In genomic region chr2:234992624-234993349, GRCh38 we compare ENCODE assay signal across 16 cellular contexts. TPM values are rescaled to one million over a fixed set of nuclear protein-coding genes. Genes with fewer than 3 reads are reported as not detected.
DNase-seq lines count a peak whose midpoint lies in the region; ATAC-seq and TF ChIP-seq lines count a peak whose summit lies in the region.
"Had no signal": no experiment of that assay in that cellular context is flagged by ENCODE, and none has a peak within 500 bp of the region (broad histone marks: within the 10 kb centered on the region; RNA-seq: fewer than 3 reads in every experiment).

No MANE protein-coding gene starts in this region.

- peaks cover 38% of the 10 kb centered on the region for H3K36me3 Mint-ChIP-seq in endodermal cell (ENCODE audit: low read depth)
- no peaks in the 10 kb centered on the region for H3K36me3 Mint-ChIP-seq in activated CD8-positive, alpha-beta T cell treated with anti-CD3 and anti-CD28 coated beads, Interleukin-2, amount 10 ng/mL, durations not matched to agents 7 days and 5 days (ENCODE audit: low read depth)
- peaks cover 6% of the 10 kb centered on the region for H3K36me3 Mint-ChIP-seq in glutamatergic neuron (ENCODE audit: unreplicated experiment)
- H3K36me3 Mint-ChIP-seq: CD8-positive, alpha-beta T cell had no signal

- CTCF ChIA-PET in activated CD8-positive, alpha-beta T cell treated with anti-CD3 and anti-CD28 coated beads, Interleukin-2, amount 10 ng/mL, durations not matched to agents 7 days and 5 days (lab: Charles Lee), result no interaction called here

- H3K9me3 Mint-ChIP-seq in endodermal cell, result no peaks in the 10 kb centered on the region
- H3K9me3 Mint-ChIP-seq in activated CD8-positive, alpha-beta T cell treated with anti-CD3 and anti-CD28 coated beads, Interleukin-2, amount 10 ng/mL, durations not matched to agents 7 days and 5 days (ENCODE audit: insufficient read depth), result no peaks in the 10 kb centered on the region
- peaks cover 13% of the 10 kb centered on the region for H3K9me3 Mint-ChIP-seq in glutamatergic neuron (ENCODE audit: unreplicated experiment)
- H3K9me3 Mint-ChIP-seq: CD8-positive, alpha-beta T cell had no signal

- H3K79me2 ChIP-seq in MM.1S (ENCODE audit: low read length) (no peaks in the 10 kb centered on the region; the same call in 1 of the 2 replicates), osteoblast (ENCODE audit: insufficient read depth, low read length) (peaks cover 93% of the 10 kb centered on the region)

- H3K9me3 ChIP-seq in BLaER1 treated with 17β-estradiol and CSF1 and Interleukin-3, amounts not matched to agents 10 nM and 100 nM (replicated peaks in 1 of 11), result peaks cover 0 to 7% (median 0%) of the 10 kb centered on the region in 11 experiments; a peak in 3 of 22 replicates
- no peaks in the 10 kb centered on the region for H3K9me3 ChIP-seq in MM.1S (replicated peaks; ENCODE audit: insufficient read depth, low read length)
- H3K9me3 ChIP-seq in endodermal cell (ENCODE audit: control insufficient read depth, low read length), result no peaks in the 10 kb centered on the region
- H3K9me3 ChIP-seq in osteoblast (ENCODE audit: low read depth, low read length), result no peaks in the 10 kb centered on the region

- TF ChIP-seq CTCF in MM.1S (IDR thresholded peaks at IDR 0.05; ENCODE audit: low read length), result no peak
- TF ChIP-seq CTCF in endodermal cell (conservative IDR thresholded peaks at IDR 0.05), result no peak
- no peak for TF ChIP-seq CTCF in osteoblast (IDR thresholded peaks at IDR 0.05; ENCODE audit: extremely low read depth, low read depth, low read length)
- TF ChIP-seq CTCF in glutamatergic neuron (IDR thresholded peaks at IDR 0.05; ENCODE audit: partially characterized antibody, unreplicated experiment), result no peak

- H2AFZ ChIP-seq in MM.1S (ENCODE audit: low read length) (peak overlapping the region; percentile 57; the same call in 1 of the 2 replicates), osteoblast (ENCODE audit: low read length) (no peak overlapping the region)
- H2AFZ ChIP-seq: GM23248 had no signal

- DNase-seq in MM.1S (no peak), endodermal cell (no peak), osteoblast (ENCODE audit: insufficient read length, low spot score, missing footprints) (peak; percentile 37), glutamatergic neuron (no peak), SHP77 treated with DMSO at 0.1 percent for 48 hours (lab: John Stamatoyannopoulos, UW) (no peak)
- DNase-seq in activated CD8-positive, alpha-beta T cell treated with anti-CD3 and anti-CD28 coated beads, Interleukin-2, amount 10 ng/mL, durations not matched to agents 7 days and 5 days, result no peak
- DNase-seq: AML-193; CD8-positive, alpha-beta T cell; DMS79 treated with DMSO at 0.1 percent for 48 hours; NCI-H1436 treated with DMSO at 0.1 percent for 48 hours; NCI-H2081 treated with DMSO at 0.1 percent for 48 hours; NCI-H510A treated with DMSO at 0.1 percent for 48 hours; SIG-M5 had no signal

- POLR2A ChIA-PET in activated CD8-positive, alpha-beta T cell treated with anti-CD3 and anti-CD28 coated beads, Interleukin-2, amount 10 ng/mL, durations not matched to agents 7 days and 5 days (lab: Charles Lee), result no interaction called here

- peak overlapping the region in 1 of 11 experiments; percentile 5; a peak in 1 of 22 replicates for H3K9ac ChIP-seq in BLaER1 treated with 17β-estradiol and CSF1 and Interleukin-3, amounts not matched to agents 10 nM and 100 nM
- H3K9ac ChIP-seq in MM.1S (ENCODE audit: low read length) (peak overlapping the region; percentile 36; the same call in 1 of the 2 replicates), endodermal cell (ENCODE audit: extremely low read depth, low read length, poor library complexity, severe bottlenecking) (no peak overlapping the region)
- H3K9ac ChIP-seq: GM23248 had no signal

- peaks cover 42% of the 10 kb centered on the region for H3K4me1 Mint-ChIP-seq in endodermal cell
- H3K4me1 Mint-ChIP-seq in activated CD8-positive, alpha-beta T cell treated with anti-CD3 and anti-CD28 coated beads, Interleukin-2, amount 10 ng/mL, durations not matched to agents 7 days and 5 days (ENCODE audit: low read depth), result no peaks in the 10 kb centered on the region
- peaks cover 21% of the 10 kb centered on the region for H3K4me1 Mint-ChIP-seq in glutamatergic neuron (ENCODE audit: low read depth, unreplicated experiment)

- H3K27me3 Mint-ChIP-seq in endodermal cell (ENCODE audit: insufficient read depth) (no peaks in the 10 kb centered on the region), glutamatergic neuron (ENCODE audit: unreplicated experiment) (peaks cover 9% of the 10 kb centered on the region)
- peaks cover 7% of the 10 kb centered on the region for H3K27me3 Mint-ChIP-seq in activated CD8-positive, alpha-beta T cell treated with anti-CD3 and anti-CD28 coated beads, Interleukin-2, amount 10 ng/mL, durations not matched to agents 7 days and 5 days (ENCODE audit: low read depth)

- 95 to 99% methylated on average over 20 to 23 of the region's 23 CpGs for WGBS in endodermal cell (ENCODE audit: insufficient coverage in 1 of 2, insufficient read length in 1 of 2), 2 experiments

- peak overlapping the region in 5 of 11 experiments; percentile 8 to 53 (median 27); a peak in 5 of 22 replicates for H3K27ac ChIP-seq in BLaER1 treated with 17β-estradiol and CSF1 and Interleukin-3, amounts not matched to agents 10 nM and 100 nM
- H3K27ac ChIP-seq in MM.1S (ENCODE audit: low read length), result peak overlapping the region; percentile 80; the same call in 1 of the 2 replicates
- peak overlapping the region; percentile 16 for H3K27ac ChIP-seq in endodermal cell (ENCODE audit: low read depth, low read length)
- no peak overlapping the region for H3K27ac ChIP-seq in osteoblast (ENCODE audit: low read depth, low read length)
- H3K27ac ChIP-seq: GM23248 had no signal

- H3K9me2 ChIP-seq in MM.1S (replicated peaks; ENCODE audit: insufficient read depth, low read length), result no peaks in the 10 kb centered on the region

- no peaks in the 10 kb centered on the region for H3K36me3 ChIP-seq in BLaER1 treated with 17β-estradiol and CSF1 and Interleukin-3, amounts not matched to agents 10 nM and 100 nM
- H3K36me3 ChIP-seq in MM.1S (replicated peaks; ENCODE audit: insufficient read depth, low read length), result no peaks in the 10 kb centered on the region
- H3K36me3 ChIP-seq in endodermal cell (ENCODE audit: control insufficient read depth, insufficient read depth, low read length), result peaks cover 25% of the 10 kb centered on the region
- H3K36me3 ChIP-seq in osteoblast (ENCODE audit: insufficient read depth, low read length), result peaks cover 39% of the 10 kb centered on the region

- H4K20me1 ChIP-seq in BLaER1 treated with 17β-estradiol and CSF1 and Interleukin-3, amounts not matched to agents 10 nM and 100 nM, result peaks cover 0 to 14% (median 0%) of the 10 kb centered on the region in 11 experiments; a peak in 4 of 22 replicates
- H4K20me1 ChIP-seq in MM.1S (ENCODE audit: insufficient read depth, low read length), result no peaks in the 10 kb centered on the region
- H4K20me1 ChIP-seq in osteoblast (ENCODE audit: insufficient read depth, low read length), result peaks cover 20% of the 10 kb centered on the region

- H3K27ac Mint-ChIP-seq in endodermal cell, result no peak overlapping the region
- H3K27ac Mint-ChIP-seq in activated CD8-positive, alpha-beta T cell treated with anti-CD3 and anti-CD28 coated beads, Interleukin-2, amount 10 ng/mL, durations not matched to agents 7 days and 5 days, result no peak overlapping the region
- H3K27ac Mint-ChIP-seq in glutamatergic neuron (ENCODE audit: unreplicated experiment), result no peak overlapping the region
- H3K27ac Mint-ChIP-seq: CD8-positive, alpha-beta T cell had no signal

- H3K4me2 ChIP-seq in BLaER1 treated with 17β-estradiol and CSF1 and Interleukin-3, amounts not matched to agents 10 nM and 100 nM, result peak overlapping the region; percentile 70 to 93 (median 83)
- H3K4me2 ChIP-seq in MM.1S (ENCODE audit: low read depth, low read length) (peak overlapping the region; percentile 63), osteoblast (ENCODE audit: insufficient read depth, low read length) (no peak overlapping the region)

- peaks cover 23 to 39% (median 29%) of the 10 kb centered on the region in 10 experiments for H3K4me1 ChIP-seq in BLaER1 treated with 17β-estradiol and CSF1 and Interleukin-3, amounts not matched to agents 10 nM and 100 nM
- H3K4me1 ChIP-seq in MM.1S (ENCODE audit: low read length) (peaks cover 15% of the 10 kb centered on the region), endodermal cell (ENCODE audit: control insufficient read depth, insufficient read depth, low read length) (peaks cover 34% of the 10 kb centered on the region), osteoblast (ENCODE audit: insufficient read depth, low read length) (peaks cover 58% of the 10 kb centered on the region)

- ATAC-seq in activated CD8-positive, alpha-beta T cell treated with anti-CD3 and anti-CD28 coated beads, Interleukin-2, amount 10 ng/mL, durations not matched to agents 7 days and 5 days, result no peak
- ATAC-seq: CD8-positive, alpha-beta T cell; K562 had no signal

- H3K4me3 Mint-ChIP-seq in endodermal cell (no peak overlapping the region), glutamatergic neuron (ENCODE audit: unreplicated experiment) (no peak overlapping the region)
- H3K4me3 Mint-ChIP-seq in activated CD8-positive, alpha-beta T cell treated with anti-CD3 and anti-CD28 coated beads, Interleukin-2, amount 10 ng/mL, durations not matched to agents 7 days and 5 days, result no peak overlapping the region
- H3K4me3 Mint-ChIP-seq: CD8-positive, alpha-beta T cell had no signal

- peak overlapping the region in 1 of 10 experiments; percentile 17; a peak in 1 of 20 replicates for H3K4me3 ChIP-seq in BLaER1 treated with 17β-estradiol and CSF1 and Interleukin-3, amounts not matched to agents 10 nM and 100 nM
- H3K4me3 ChIP-seq in MM.1S (ENCODE audit: low read length), result peak overlapping the region; percentile 48; the same call in 1 of the 2 replicates
- H3K4me3 ChIP-seq in endodermal cell (ENCODE audit: low read length), result no peak overlapping the region
- no peak overlapping the region for H3K4me3 ChIP-seq in osteoblast (ENCODE audit: insufficient read depth, low read length)
- H3K4me3 ChIP-seq: GM23248, K562 had no signal

- peaks cover 0 to 5% (median 0%) of the 10 kb centered on the region in 11 experiments; a peak in 1 of 22 replicates for H3K27me3 ChIP-seq in BLaER1 treated with 17β-estradiol and CSF1 and Interleukin-3, amounts not matched to agents 10 nM and 100 nM
- H3K27me3 ChIP-seq in MM.1S (replicated peaks; ENCODE audit: insufficient read depth, low read length), result no peaks in the 10 kb centered on the region
- no peaks in the 10 kb centered on the region for H3K27me3 ChIP-seq in endodermal cell (ENCODE audit: control insufficient read depth, insufficient read depth, low read length, poor library complexity, severe bottlenecking)
- no peaks in the 10 kb centered on the region for H3K27me3 ChIP-seq in osteoblast (ENCODE audit: insufficient read depth, low read length)

- H3F3A ChIP-seq in MM.1S (ENCODE audit: insufficient read depth, low read length), result peaks cover 14% of the 10 kb centered on the region

RNA-seq across cellular contexts. Expression of gene SH3BP4, which starts 41.0 kb away (rescaled TPM):
- 10 to 100 TPM; 49.1 to 53.4 TPM for total RNA-seq in endodermal cell
- 77.6 TPM for polyA plus RNA-seq in endodermal cell (2013, experiment 1 of 2)
- 78.9 TPM for polyA plus RNA-seq in endodermal cell (2013, experiment 2 of 2)
- total RNA-seq in osteoblast, result 113 and 121 TPM in 2 replicates
- total RNA-seq in activated CD8-positive, alpha-beta T cell treated with anti-CD3 and anti-CD28 coated beads, Interleukin-2, amount 10 ng/mL, durations not matched to agents 7 days and 5 days, result not detected
- total RNA-seq in glutamatergic neuron (ENCODE audit: unreplicated experiment), result 59.3 TPM

Comparison
In these comparisons a context has a peak if more than half of its experiments do, and no peak if none do; other contexts are left out.
1. RNA of gene SH3BP4, which starts 41.0 kb away (total RNA-seq): 113 to 121 TPM in osteoblast, 59.3 TPM in glutamatergic neuron (single experiment) and 49.1 to 53.4 TPM in endodermal cell; not detected in activated CD8-positive, alpha-beta T cell treated with anti-CD3 and anti-CD28 coated beads, Interleukin-2, amount 10 ng/mL, durations not matched to agents 7 days and 5 days; every median in the first group is over 10 times any median in the second.